Comparison of ENCODE assay signal across 28 cellular contexts in the genomic region with DNA sequence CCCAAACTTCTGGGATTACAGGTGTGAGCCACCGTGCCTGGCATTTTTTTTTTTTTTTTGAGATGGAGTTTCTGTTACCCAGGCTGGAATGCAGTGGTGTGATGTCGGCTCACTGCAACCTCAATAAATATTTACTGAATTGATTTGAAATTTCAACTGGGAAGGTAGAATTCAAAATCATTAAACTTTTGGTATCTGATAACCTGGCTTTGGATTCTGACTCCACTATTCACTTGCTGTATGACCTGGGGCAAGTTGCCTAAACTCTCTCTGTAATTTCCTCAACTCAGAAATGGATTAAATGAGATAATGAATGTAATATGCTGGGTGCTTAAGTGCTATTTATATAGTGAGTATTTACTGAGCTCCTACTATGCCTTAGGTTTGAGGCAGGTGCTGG.
"Had no signal": no experiment of that assay in that cellular context is flagged by ENCODE, and none has a peak within 500 bp of the region (broad histone marks: within the 10 kb centered on the region; RNA-seq: fewer than 3 reads in every experiment).

No MANE protein-coding gene starts in this region.

- H3K36me3 ChIP-seq: neural progenitor cell, ovary, spleen, suprapubic skin, tibial nerve, upper lobe of left lung, vagina had no signal

- H3K4me3 ChIP-seq: neural progenitor cell, ovary, psoas muscle, skin epidermis, smooth muscle cell, spleen, suprapubic skin, testis, tibial nerve, upper lobe of left lung, vagina had no signal

- DNase-seq: natural killer cell; occipital lobe; ovary; posterior cingulate gyrus; psoas muscle; right cardiac atrium; spleen; stimulated activated CD4-positive, alpha-beta T cell treated with anti-CD3 and anti-CD28 coated beads, Interleukin-12 subunit alpha, Interleukin-12 subunit beta, amount 100 ng/mL, for 4 hours; stimulated activated CD4-positive, alpha-beta T cell treated with anti-CD3 and anti-CD28 coated beads, Interleukin-1b, Interleukin-23, amount 100 ng/mL, for 48 hours; stimulated activated CD4-positive, alpha-beta T cell treated with anti-CD3 and anti-CD28 coated beads, Interleukin-4, amount 100 ng/mL, for 1 hour; stimulated activated CD4-positive, alpha-beta T cell treated with anti-CD3 and anti-CD28 coated beads, Interleukin-4, amount 100 ng/mL, for 4 hours; stimulated activated CD8-positive, alpha-beta memory T cell treated with anti-CD3 and anti-CD28 coated beads, Interleukin-4, amount 100 ng/mL, for 48 hours; stimulated activated naive CD4-positive, alpha-beta T cell; stimulated activated naive CD8-positive, alpha-beta T cell treated with anti-CD3 and anti-CD28 coated beads, Interleukin-15, amount 100 ng/mL, for 72 hours; stimulated activated naive CD8-positive, alpha-beta T cell treated with anti-CD3 and anti-CD28 coated beads, Interleukin-15, Interleukin-2, amounts not matched to agents 100 U/mL and 50 U/mL, for 24 hours; substantia nigra; testis; trophoblast cell; upper lobe of left lung had no signal

- H3K9me3 ChIP-seq: ovary, psoas muscle, spleen, suprapubic skin, testis, tibial nerve, upper lobe of left lung, vagina had no signal

- H3K27ac ChIP-seq: neural progenitor cell, ovary, parathyroid adenoma, psoas muscle, skin epidermis, spleen, suprapubic skin, testis, tibial nerve, upper lobe of left lung, vagina had no signal

- H3K27me3 ChIP-seq: neural progenitor cell, ovary, spleen, suprapubic skin, testis, tibial nerve, upper lobe of left lung, vagina had no signal

- H3K4me1 ChIP-seq: neural progenitor cell, parathyroid adenoma, psoas muscle, spleen, suprapubic skin, testis, tibial nerve, upper lobe of left lung, vagina had no signal

- ATAC-seq: natural killer cell; psoas muscle; right cardiac atrium; sciatic nerve; stimulated activated memory B cell treated with anti-CD40 and anti-IgM and Interleukin-4, amounts not matched to agents 10 μg/mL and 1 μg/mL and 100 μg/mL, for 72 hours; stimulated activated naive CD8-positive, alpha-beta T cell treated with anti-CD3 and anti-CD28 coated beads, Interleukin-15, amount 100 ng/mL, for 72 hours; stimulated activated naive CD8-positive, alpha-beta T cell treated with anti-CD3 and anti-CD28 coated beads, Interleukin-15, Interleukin-2, amounts not matched to agents 100 U/mL and 50 U/mL, for 24 hours had no signal
